ENCODE assay signal across 38 cellular contexts in the genomic region with DNA sequence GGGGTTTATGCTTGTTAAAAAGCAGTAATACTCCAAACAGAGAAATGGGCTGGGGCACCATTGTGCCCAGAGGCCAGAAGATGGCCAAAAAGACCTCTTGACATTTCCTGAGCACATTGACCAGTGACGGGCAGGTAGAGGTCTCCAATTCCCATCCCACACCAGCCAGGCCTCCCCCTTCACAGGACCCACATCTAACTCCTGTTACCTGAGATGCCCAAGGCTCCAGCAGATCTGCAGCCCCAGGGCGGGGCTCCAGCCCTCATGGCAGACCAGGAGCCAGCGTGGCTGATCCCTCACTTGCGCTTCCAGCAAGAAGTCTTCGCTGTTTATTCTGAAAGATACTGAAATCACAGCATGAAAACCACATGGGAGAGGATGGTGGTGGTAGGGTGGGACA. TPM values are rescaled to one million over a fixed set of nuclear protein-coding genes. Genes with fewer than 3 reads are reported as not detected.
"Had no signal": no experiment of that assay in that cellular context is flagged by ENCODE, and none has a peak within 500 bp of the region (broad histone marks: within the 10 kb centered on the region; RNA-seq: fewer than 3 reads in every experiment).

No MANE protein-coding gene starts in this region.

- H3K27ac Mint-ChIP-seq: activated naive CD4-positive, alpha-beta T cell treated with anti-CD3 and anti-CD28 coated beads for 36 hours; activated naive CD4-positive, alpha-beta T cell treated with anti-CD3 and anti-CD28 coated beads, Interleukin-2, amount 10 ng/mL, durations not matched to agents 7 days and 5 days; activated naive CD4-positive, alpha-beta T cell treated with anti-CD3 and anti-CD28 coated beads, Interleukin-2, amount 50 U/mL, for 24 hours; activated naive CD4-positive, alpha-beta T cell treated with anti-CD3 and anti-CD28 coated beads, Interleukin-2, amount 50 U/mL, for 72 hours; activated naive CD8-positive, alpha-beta T cell; activated naive CD8-positive, alpha-beta T cell treated with anti-CD3 and anti-CD28 coated beads for 36 hours; activated naive CD8-positive, alpha-beta T cell treated with anti-CD3 and anti-CD28 coated beads, Interleukin-2, amount 10 ng/mL, durations not matched to agents 7 days and 5 days; activated naive CD8-positive, alpha-beta T cell treated with anti-CD3 and anti-CD28 coated beads, Interleukin-2, amount 50 U/mL, for 24 hours; activated T-cell treated with anti-CD3 and anti-CD28 coated beads, Interleukin-2, amount 50 U/mL, for 24 hours; activated T-cell treated with anti-CD3 and anti-CD28 coated beads, Interleukin-2, amount 50 U/mL, for 72 hours; activated T-helper 1 cell treated with anti-CD3 and anti-CD28 coated beads, Interleukin-12 subunit alpha, Interleukin-12 subunit beta, Interleukin-2, Interleukin-4 antibody, amounts not matched to agents 30 ng/mL and 10 ng/mL and 1 ng/mL, durations not matched to agents 14 hours and 24 hours and 36 hours; activated T-helper 17 cell treated with anti-CD3 and anti-CD28 coated beads, Interleukin-2, amount 50 U/mL, for 72 hours; activated T-helper 2 cell treated with anti-CD3 and anti-CD28 coated beads, Interferon-gamma antibody, Interleukin-2, Interleukin-4, amounts not matched to agents 10 μg/mL and 5 μg/mL and 100 μg/mL, durations not matched to agents 14 hours and 24 hours and 36 hours; brain had no signal

- H3K9me3 ChIP-seq: adrenal gland, ascending aorta, body of pancreas, breast epithelium had no signal

- DNase-seq: activated effector memory CD4-positive, alpha-beta T cell treated with anti-CD3 and anti-CD28 coated beads, Interleukin-2, amount 50 U/mL, for 16 hours; activated effector memory CD4-positive, alpha-beta T cell treated with Interleukin-2 at 50 U/mL for 16 hours; activated gamma-delta T cell; activated gamma-delta T cell treated with Interleukin-2 at 50 U/mL for 16 hours; activated naive CD4-positive, alpha-beta T cell; activated naive CD4-positive, alpha-beta T cell treated with anti-CD3 and anti-CD28 coated beads for 36 hours; activated naive CD4-positive, alpha-beta T cell treated with anti-CD3 and anti-CD28 coated beads, Interleukin-2, amount 10 ng/mL, durations not matched to agents 7 days and 5 days; activated naive CD4-positive, alpha-beta T cell treated with anti-CD3 and anti-CD28 coated beads, Interleukin-2, amount 50 U/mL, for 16 hours; activated naive CD4-positive, alpha-beta T cell treated with Interleukin-2 at 50 U/mL for 16 hours; activated naive CD8-positive, alpha-beta T cell treated with anti-CD3 and anti-CD28 coated beads for 36 hours; activated naive CD8-positive, alpha-beta T cell treated with anti-CD3 and anti-CD28 coated beads, Interleukin-2, amount 10 ng/mL, durations not matched to agents 7 days and 5 days; activated naive CD8-positive, alpha-beta T cell treated with anti-CD3 and anti-CD28 coated beads, Interleukin-2, amount 50 U/mL, for 24 hours; activated T-cell treated with anti-CD3 and anti-CD28 coated beads, Interleukin-2, amount 50 U/mL, for 1 hour; activated T-cell treated with anti-CD3 and anti-CD28 coated beads, Interleukin-2, amount 50 U/mL, for 24 hours; activated T-cell treated with anti-CD3 and anti-CD28 coated beads, Interleukin-2, amount 50 U/mL, for 4 hours; activated T-cell treated with anti-CD3 and anti-CD28 coated beads, Interleukin-2, amount 50 U/mL, for 48 hours; activated T-cell treated with anti-CD3 and anti-CD28 coated beads, Interleukin-2, amount 50 U/mL, for 72 hours; adrenal gland; amniotic stem cell; amygdala; anterior cingulate cortex; aorta; body of pancreas; brain microvascular endothelial cell; caudate nucleus; central memory CD4-positive, alpha-beta T cell; cerebellar nuclear complex had no signal

- H3K4me3 Mint-ChIP-seq: activated naive CD4-positive, alpha-beta T cell treated with anti-CD3 and anti-CD28 coated beads for 36 hours; activated naive CD4-positive, alpha-beta T cell treated with anti-CD3 and anti-CD28 coated beads, Interleukin-2, amount 10 ng/mL, durations not matched to agents 7 days and 5 days; activated naive CD4-positive, alpha-beta T cell treated with anti-CD3 and anti-CD28 coated beads, Interleukin-2, amount 50 U/mL, for 24 hours; activated naive CD8-positive, alpha-beta T cell; activated naive CD8-positive, alpha-beta T cell treated with anti-CD3 and anti-CD28 coated beads for 36 hours; activated naive CD8-positive, alpha-beta T cell treated with anti-CD3 and anti-CD28 coated beads, Interleukin-2, amount 10 ng/mL, durations not matched to agents 7 days and 5 days; activated naive CD8-positive, alpha-beta T cell treated with anti-CD3 and anti-CD28 coated beads, Interleukin-2, amount 50 U/mL, for 24 hours; activated T-cell treated with anti-CD3 and anti-CD28 coated beads, Interleukin-2, amount 50 U/mL, for 24 hours; activated T-cell treated with anti-CD3 and anti-CD28 coated beads, Interleukin-2, amount 50 U/mL, for 4 hours; activated T-cell treated with anti-CD3 and anti-CD28 coated beads, Interleukin-2, amount 50 U/mL, for 72 hours; activated T-helper 1 cell treated with anti-CD3 and anti-CD28 coated beads, Interleukin-12 subunit alpha, Interleukin-12 subunit beta, Interleukin-2, Interleukin-4 antibody, amounts not matched to agents 30 ng/mL and 10 ng/mL and 1 ng/mL, durations not matched to agents 14 hours and 24 hours and 36 hours; activated T-helper 17 cell treated with anti-CD3 and anti-CD28 coated beads, Interleukin-2, amount 50 U/mL, for 72 hours; brain; central memory CD8-positive, alpha-beta T cell had no signal

- H3K36me3 Mint-ChIP-seq: activated naive CD4-positive, alpha-beta T cell treated with anti-CD3 and anti-CD28 coated beads, Interleukin-2, amount 10 ng/mL, durations not matched to agents 7 days and 5 days; activated naive CD4-positive, alpha-beta T cell treated with anti-CD3 and anti-CD28 coated beads, Interleukin-2, amount 50 U/mL, for 72 hours; activated naive CD8-positive, alpha-beta T cell treated with anti-CD3 and anti-CD28 coated beads for 36 hours; activated naive CD8-positive, alpha-beta T cell treated with anti-CD3 and anti-CD28 coated beads, Interleukin-2, amount 10 ng/mL, durations not matched to agents 7 days and 5 days had no signal

- H3K36me3 ChIP-seq: adrenal gland, ascending aorta, brain microvascular endothelial cell, breast epithelium, cardiac muscle cell had no signal

- H3K27me3 Mint-ChIP-seq: activated naive CD4-positive, alpha-beta T cell treated with anti-CD3 and anti-CD28 coated beads, Interleukin-2, amount 10 ng/mL, durations not matched to agents 7 days and 5 days; activated naive CD4-positive, alpha-beta T cell treated with anti-CD3 and anti-CD28 coated beads, Interleukin-2, amount 50 U/mL, for 24 hours; activated naive CD8-positive, alpha-beta T cell; activated naive CD8-positive, alpha-beta T cell treated with anti-CD3 and anti-CD28 coated beads for 36 hours; activated naive CD8-positive, alpha-beta T cell treated with anti-CD3 and anti-CD28 coated beads, Interleukin-2, amount 10 ng/mL, durations not matched to agents 7 days and 5 days; activated naive CD8-positive, alpha-beta T cell treated with anti-CD3 and anti-CD28 coated beads, Interleukin-2, amount 50 U/mL, for 24 hours; activated T-cell treated with anti-CD3 and anti-CD28 coated beads, Interleukin-2, amount 50 U/mL, for 24 hours; activated T-helper 17 cell treated with anti-CD3 and anti-CD28 coated beads, Interleukin-2, amount 50 U/mL, for 72 hours; brain; central memory CD8-positive, alpha-beta T cell had no signal

- H3K4me3 ChIP-seq: adrenal gland, ascending aorta, body of pancreas, breast epithelium, cardiac muscle cell had no signal

- H3K9me3 Mint-ChIP-seq: activated naive CD4-positive, alpha-beta T cell treated with anti-CD3 and anti-CD28 coated beads for 36 hours; activated naive CD4-positive, alpha-beta T cell treated with anti-CD3 and anti-CD28 coated beads, Interleukin-2, amount 50 U/mL, for 24 hours; activated naive CD8-positive, alpha-beta T cell treated with anti-CD3 and anti-CD28 coated beads for 36 hours; activated naive CD8-positive, alpha-beta T cell treated with anti-CD3 and anti-CD28 coated beads, Interleukin-2, amount 50 U/mL, for 24 hours; activated T-cell treated with anti-CD3 and anti-CD28 coated beads, Interleukin-2, amount 50 U/mL, for 24 hours; activated T-cell treated with anti-CD3 and anti-CD28 coated beads, Interleukin-2, amount 50 U/mL, for 4 hours; activated T-helper 17 cell treated with anti-CD3 and anti-CD28 coated beads, Interleukin-2, amount 50 U/mL, for 72 hours; central memory CD8-positive, alpha-beta T cell had no signal

- H3K4me1 Mint-ChIP-seq: activated naive CD4-positive, alpha-beta T cell treated with anti-CD3 and anti-CD28 coated beads, Interleukin-2, amount 10 ng/mL, durations not matched to agents 7 days and 5 days; activated naive CD4-positive, alpha-beta T cell treated with anti-CD3 and anti-CD28 coated beads, Interleukin-2, amount 50 U/mL, for 24 hours; activated naive CD8-positive, alpha-beta T cell treated with anti-CD3 and anti-CD28 coated beads for 36 hours; activated naive CD8-positive, alpha-beta T cell treated with anti-CD3 and anti-CD28 coated beads, Interleukin-2, amount 50 U/mL, for 24 hours; activated T-helper 17 cell treated with anti-CD3 and anti-CD28 coated beads, Interleukin-2, amount 50 U/mL, for 72 hours; brain; central memory CD8-positive, alpha-beta T cell had no signal

- H3K27ac ChIP-seq: adrenal gland, ascending aorta, body of pancreas, brain microvascular endothelial cell, breast epithelium, cardiac muscle cell had no signal

- H3K27me3 ChIP-seq: adrenal gland, ascending aorta, body of pancreas, brain microvascular endothelial cell, breast epithelium, cardiac muscle cell had no signal

- H3K4me1 ChIP-seq: adrenal gland, ascending aorta, breast epithelium had no signal

RNA-seq across cellular contexts. Expression of a gene that starts 9.0 kb away (rescaled TPM):
- total RNA-seq: ascending aorta had no signal
